8 cellular contexts compared by ENCODE assay signal in the genomic region with DNA sequence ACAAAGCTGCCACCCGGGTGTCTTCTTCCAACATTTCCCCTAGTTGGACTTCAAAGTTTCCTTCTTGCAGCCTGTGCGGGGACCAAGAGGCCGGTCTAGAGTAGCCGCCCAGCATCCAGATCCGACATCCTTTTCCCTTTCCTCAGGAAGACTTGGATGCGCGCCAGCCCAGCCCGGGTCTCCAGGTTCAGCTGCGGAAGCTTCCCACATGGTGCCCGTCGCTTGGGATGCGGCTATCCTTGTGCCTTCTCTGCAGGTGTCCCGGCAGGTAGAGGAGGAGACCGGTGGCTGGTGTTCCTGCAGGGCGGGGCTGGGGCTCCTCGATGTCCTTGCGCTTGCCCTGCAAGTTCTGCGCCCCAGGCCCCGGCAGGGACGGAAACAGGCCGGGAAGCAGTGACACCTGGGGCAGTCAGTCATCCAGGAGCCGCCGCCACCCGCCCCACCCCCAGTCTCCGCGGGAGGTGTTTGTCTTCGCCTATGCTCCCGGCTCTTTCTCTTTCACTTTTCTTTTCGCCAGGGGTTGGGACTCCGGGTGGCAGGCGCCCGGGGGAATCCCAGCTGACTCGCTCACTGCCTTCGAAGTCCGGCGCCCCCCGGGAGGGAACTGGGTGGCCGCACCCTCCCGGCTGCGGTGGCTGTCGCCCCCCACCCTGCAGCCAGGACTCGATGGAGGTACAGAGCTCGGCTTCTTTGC.
DNase-seq lines count a peak whose midpoint lies in the region; ATAC-seq and TF ChIP-seq lines count a peak whose summit lies in the region.

A gene with protein sequence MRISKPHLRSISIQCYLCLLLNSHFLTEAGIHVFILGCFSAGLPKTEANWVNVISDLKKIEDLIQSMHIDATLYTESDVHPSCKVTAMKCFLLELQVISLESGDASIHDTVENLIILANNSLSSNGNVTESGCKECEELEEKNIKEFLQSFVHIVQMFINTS (plus strand): TSS at position 507 of the 694 bp plus-strand sequence. CDS start 82,882 bp downstream, outside the sequence.

- H3K4me3 Mint-ChIP-seq in stimulated activated memory B cell treated with anti-CD40 and anti-IgM and Interleukin-4, amounts not matched to agents 10 μg/mL and 1 μg/mL and 100 μg/mL, for 72 hours: peak within 1 kb of the TSS; percentile 94

- ATAC-seq in stimulated activated memory B cell treated with anti-CD40 and anti-IgM and Interleukin-4, amounts not matched to agents 10 μg/mL and 1 μg/mL and 100 μg/mL, for 72 hours: peak; percentile 86

- H3K4me1 ChIP-seq in HEK293 (ENCODE audit: control insufficient read depth, insufficient read depth, low read length) (no peaks in the 10 kb centered on the region; the same call in 1 of the 2 replicates), muscle layer of duodenum (ENCODE audit: control insufficient read depth in 1 of 2, insufficient read depth in 2 of 2, low read length in 2 of 2) (peaks cover 0 to 23% of the 10 kb centered on the region in 2 donors)

- H3K9me3 Mint-ChIP-seq in stimulated activated memory B cell treated with anti-CD40 and anti-IgM and Interleukin-4, amounts not matched to agents 10 μg/mL and 1 μg/mL and 100 μg/mL, for 72 hours: no peaks in the 10 kb centered on the region

- POLR2A ChIA-PET in HEK293 (lab: Yijun Ruan, JAX): interaction anchor here (0.6 to 0.8 kb wide), 2 partner anchors 18 to 122 kb away, joined by 4 read pairs; no protein-coding TSS in a partner anchor

- H3K27me3 ChIP-seq in muscle layer of duodenum (ENCODE audit: low read depth, low read length): no peaks in the 10 kb centered on the region

- DNase-seq in NCI-H1105 treated with DMSO at 0.1 percent for 48 hours (lab: John Stamatoyannopoulos, UW) (peak; percentile 48), epithelial cell of prostate (ENCODE audit: low read depth, low spot score) (peak; percentile 3), inferior parietal cortex (ENCODE audit: extremely low spot score) (no peak)
- DNase-seq in activated CD8-positive, alpha-beta memory T cell treated with anti-CD3 and anti-CD28 coated beads, Interleukin-2, amount 50 U/mL, for 48 hours: peak; percentile 77

- H3K9me3 ChIP-seq in HEK293 (ENCODE audit: control insufficient read depth, insufficient read depth, low read depth, low read length) (no peaks in the 10 kb centered on the region), muscle layer of duodenum (ENCODE audit: control insufficient read depth in 1 of 2, low read length in 2 of 2) (no peaks in the 10 kb centered on the region)

- H3K4me3 ChIP-seq in HEK293 (ENCODE audit: low read depth, low read length) (peak within 1 kb of the TSS; percentile 73), muscle layer of duodenum (ENCODE audit: low read depth in 1 of 2, low read length in 2 of 2) (peak within 1 kb of the TSS; percentile 87 to 98)

- no peaks in the 10 kb centered on the region for H3K36me3 ChIP-seq in HEK293 (ENCODE audit: control insufficient read depth in 2 of 2, insufficient read depth in 1 of 2, low read length in 2 of 2)
- H3K36me3 ChIP-seq in muscle layer of duodenum (ENCODE audit: control insufficient read depth in 1 of 2, insufficient read depth in 2 of 2, low read length in 2 of 2): no peaks in the 10 kb centered on the region

- peak within 1 kb of the TSS; percentile 98 for H3K27ac Mint-ChIP-seq in stimulated activated memory B cell treated with anti-CD40 and anti-IgM and Interleukin-4, amounts not matched to agents 10 μg/mL and 1 μg/mL and 100 μg/mL, for 72 hours

- TF ChIP-seq CTCF in HEK293 (tag by site-specific recombination; IDR thresholded peaks at IDR 0.05): no peak

- no peaks in the 10 kb centered on the region for H3K27me3 Mint-ChIP-seq in stimulated activated memory B cell treated with anti-CD40 and anti-IgM and Interleukin-4, amounts not matched to agents 10 μg/mL and 1 μg/mL and 100 μg/mL, for 72 hours

- CTCF ChIA-PET in HEK293 (lab: Yijun Ruan, JAX): interaction anchor here (0.6 to 1.0 kb wide), 5 partner anchors 18 to 1649 kb away, joined by 3 to 4 read pairs (median 3); no protein-coding TSS in a partner anchor

- H3K4me1 Mint-ChIP-seq in stimulated activated memory B cell treated with anti-CD40 and anti-IgM and Interleukin-4, amounts not matched to agents 10 μg/mL and 1 μg/mL and 100 μg/mL, for 72 hours: peaks cover 31% of the 10 kb centered on the region

- H3K27ac ChIP-seq in HEK293 (ENCODE audit: extremely low read depth, low read depth, low read length): peak within 1 kb of the TSS; percentile 55; the same call in 1 of the 2 replicates
- H3K27ac ChIP-seq in epithelial cell of prostate: no peak within 1 kb of the TSS
- H3K27ac ChIP-seq in muscle layer of duodenum (ENCODE audit: low read length): peak within 1 kb of the TSS; percentile 78

- no peaks in the 10 kb centered on the region for H3K36me3 Mint-ChIP-seq in stimulated activated memory B cell treated with anti-CD40 and anti-IgM and Interleukin-4, amounts not matched to agents 10 μg/mL and 1 μg/mL and 100 μg/mL, for 72 hours

- TF ChIP-seq POLR2A in GM15510 (IDR thresholded peaks at IDR 0.05; ENCODE audit: borderline replicate concordance, extremely low read depth, insufficient read length): peak; percentile 30

TF ChIP-seq in HEK293, 187 proteins besides CTCF, POLR2A, EP300 and RAD21 (continues in another document):
- 0 out of 2 replicates have a peak, but pooled peaks have one; percentile 31 for TF ChIP-seq SP3 (tag by site-specific recombination; IDR thresholded peaks at IDR 0.05)
- TF ChIP-seq ZNF138 (tag by site-specific recombination; IDR thresholded peaks at IDR 0.05; ENCODE audit: borderline replicate concordance): no peak
- TF ChIP-seq, protein P1, sequence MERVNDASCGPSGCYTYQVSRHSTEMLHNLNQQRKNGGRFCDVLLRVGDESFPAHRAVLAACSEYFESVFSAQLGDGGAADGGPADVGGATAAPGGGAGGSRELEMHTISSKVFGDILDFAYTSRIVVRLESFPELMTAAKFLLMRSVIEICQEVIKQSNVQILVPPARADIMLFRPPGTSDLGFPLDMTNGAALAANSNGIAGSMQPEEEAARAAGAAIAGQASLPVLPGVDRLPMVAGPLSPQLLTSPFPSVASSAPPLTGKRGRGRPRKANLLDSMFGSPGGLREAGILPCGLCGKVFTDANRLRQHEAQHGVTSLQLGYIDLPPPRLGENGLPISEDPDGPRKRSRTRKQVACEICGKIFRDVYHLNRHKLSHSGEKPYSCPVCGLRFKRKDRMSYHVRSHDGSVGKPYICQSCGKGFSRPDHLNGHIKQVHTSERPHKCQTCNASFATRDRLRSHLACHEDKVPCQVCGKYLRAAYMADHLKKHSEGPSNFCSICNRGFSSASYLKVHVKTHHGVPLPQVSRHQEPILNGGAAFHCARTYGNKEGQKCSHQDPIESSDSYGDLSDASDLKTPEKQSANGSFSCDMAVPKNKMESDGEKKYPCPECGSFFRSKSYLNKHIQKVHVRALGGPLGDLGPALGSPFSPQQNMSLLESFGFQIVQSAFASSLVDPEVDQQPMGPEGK (tag by site-specific recombination; IDR thresholded peaks at IDR 0.05): 0 out of 2 replicates have a peak, but pooled peaks have one; percentile 58
- no peak for TF ChIP-seq ZFP37 (tag by site-specific recombination; IDR thresholded peaks at IDR 0.05)
- no peak; the same call in 1 of the 2 replicates for TF ChIP-seq ZBTB8A (tag by site-specific recombination; IDR thresholded peaks at IDR 0.05)
- peak; percentile 34; the same call in 1 of the 2 replicates for TF ChIP-seq ZNF24 (tag by site-specific recombination; IDR thresholded peaks at IDR 0.05)
- no peak for TF ChIP-seq GLI2 (tag by site-specific recombination; IDR thresholded peaks at IDR 0.05; ENCODE audit: borderline replicate concordance, low read depth)
- TF ChIP-seq ZNF335 (tag by site-specific recombination; conservative IDR thresholded peaks at IDR 0.05): peak; percentile 94
- TF ChIP-seq, protein P2, sequence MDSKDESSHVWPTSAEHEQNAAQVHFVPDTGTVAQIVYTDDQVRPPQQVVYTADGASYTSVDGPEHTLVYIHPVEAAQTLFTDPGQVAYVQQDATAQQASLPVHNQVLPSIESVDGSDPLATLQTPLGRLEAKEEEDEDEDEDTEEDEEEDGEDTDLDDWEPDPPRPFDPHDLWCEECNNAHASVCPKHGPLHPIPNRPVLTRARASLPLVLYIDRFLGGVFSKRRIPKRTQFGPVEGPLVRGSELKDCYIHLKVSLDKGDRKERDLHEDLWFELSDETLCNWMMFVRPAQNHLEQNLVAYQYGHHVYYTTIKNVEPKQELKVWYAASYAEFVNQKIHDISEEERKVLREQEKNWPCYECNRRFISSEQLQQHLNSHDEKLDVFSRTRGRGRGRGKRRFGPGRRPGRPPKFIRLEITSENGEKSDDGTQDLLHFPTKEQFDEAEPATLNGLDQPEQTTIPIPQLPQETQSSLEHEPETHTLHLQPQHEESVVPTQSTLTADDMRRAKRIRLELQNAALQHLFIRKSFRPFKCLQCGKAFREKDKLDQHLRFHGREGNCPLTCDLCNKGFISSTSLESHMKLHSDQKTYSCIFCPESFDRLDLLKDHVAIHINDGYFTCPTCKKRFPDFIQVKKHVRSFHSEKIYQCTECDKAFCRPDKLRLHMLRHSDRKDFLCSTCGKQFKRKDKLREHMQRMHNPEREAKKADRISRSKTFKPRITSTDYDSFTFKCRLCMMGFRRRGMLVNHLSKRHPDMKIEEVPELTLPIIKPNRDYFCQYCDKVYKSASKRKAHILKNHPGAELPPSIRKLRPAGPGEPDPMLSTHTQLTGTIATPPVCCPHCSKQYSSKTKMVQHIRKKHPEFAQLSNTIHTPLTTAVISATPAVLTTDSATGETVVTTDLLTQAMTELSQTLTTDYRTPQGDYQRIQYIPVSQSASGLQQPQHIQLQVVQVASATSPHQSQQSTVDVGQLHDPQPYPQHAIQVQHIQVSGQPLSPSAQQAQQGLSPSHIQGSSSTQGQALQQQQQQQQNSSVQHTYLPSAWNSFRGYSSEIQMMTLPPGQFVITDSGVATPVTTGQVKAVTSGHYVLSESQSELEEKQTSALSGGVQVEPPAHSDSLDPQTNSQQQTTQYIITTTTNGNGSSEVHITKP (tag by site-specific recombination; IDR thresholded peaks at IDR 0.05): peak; percentile 70; the same call in 1 of the 2 replicates
- TF ChIP-seq ZSCAN16 (tag by site-specific recombination; IDR thresholded peaks at IDR 0.05): no peak
- no peak for TF ChIP-seq ZNF626 (tag by site-specific recombination; IDR thresholded peaks at IDR 0.05)
- peak; percentile 88 for TF ChIP-seq GLIS2 (tag by site-specific recombination; IDR thresholded peaks at IDR 0.05)
- 0 out of 2 replicates have a peak, but pooled peaks have one; percentile 21 for TF ChIP-seq ZEB2 (tag by site-specific recombination; IDR thresholded peaks at IDR 0.05)
